In the genomic region with DNA sequence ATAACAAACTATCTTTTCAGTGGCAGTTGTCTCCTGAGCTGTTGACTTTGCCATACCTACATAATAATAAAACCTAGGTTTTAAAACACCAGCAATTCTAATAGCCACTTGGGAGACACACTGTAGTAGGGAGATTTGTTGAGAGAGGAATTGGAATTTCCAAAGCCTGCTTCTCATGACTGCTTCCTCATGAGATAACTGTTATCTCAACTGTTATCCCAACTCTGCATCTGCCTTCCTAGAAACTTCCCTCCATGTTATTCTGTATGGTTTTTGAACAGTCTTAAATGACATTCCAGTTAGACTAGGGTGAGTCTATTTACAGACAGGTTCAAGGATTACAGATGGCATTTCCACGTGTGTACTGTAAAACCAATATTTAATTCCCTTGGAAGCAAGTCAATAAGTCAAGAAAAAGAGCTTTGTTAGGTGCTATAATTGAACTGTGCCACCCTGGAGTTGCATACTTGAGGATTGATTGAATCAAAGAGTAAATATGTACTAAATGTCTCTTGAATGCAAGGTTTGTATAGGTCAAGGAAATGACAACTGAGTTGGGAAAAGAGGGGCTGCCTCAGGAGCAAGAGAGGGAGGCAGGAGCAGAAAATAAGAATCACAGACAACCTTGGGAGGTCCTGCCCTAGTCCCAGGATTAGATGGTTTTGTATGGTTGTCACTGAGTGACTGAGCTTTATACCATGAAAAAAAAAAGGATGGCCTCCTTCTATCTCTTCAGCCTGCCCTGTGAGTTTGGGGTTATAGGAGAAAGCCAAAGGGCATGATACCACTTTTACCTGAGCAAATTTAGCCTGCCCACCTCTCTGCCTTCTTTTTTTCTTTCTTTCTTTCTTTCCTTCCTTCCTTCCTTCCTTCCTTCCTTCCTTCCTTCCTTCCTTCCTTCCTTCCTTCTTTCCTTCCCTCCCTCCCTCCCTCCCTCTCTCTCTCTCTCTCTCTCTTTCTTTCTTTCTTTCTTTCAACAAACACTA, we compare ENCODE assay signal across 12 cellular contexts.
"Had no signal": no experiment of that assay in that cellular context is flagged by ENCODE, and none has a peak within 500 bp of the region (broad histone marks: within the 10 kb centered on the region; RNA-seq: fewer than 3 reads in every experiment).

No MANE protein-coding gene starts in this region.

- H3K4me1 Mint-ChIP-seq: neural progenitor cell; stimulated activated effector memory CD8-positive, alpha-beta T cell treated with anti-CD3 and anti-CD28 coated beads, Interleukin-12 subunit alpha, Interleukin-12 subunit beta, amount 100 ng/mL, for 72 hours had no signal

- H3K9me3 Mint-ChIP-seq: activated CD4-positive, alpha-beta memory T cell treated with anti-CD3 and anti-CD28 coated beads for 36 hours; activated T-cell treated with anti-CD3 and anti-CD28 coated beads, Interleukin-2, amount 50 U/mL, for 4 hours; neural progenitor cell; stimulated activated effector memory CD8-positive, alpha-beta T cell treated with anti-CD3 and anti-CD28 coated beads, Interleukin-12 subunit alpha, Interleukin-12 subunit beta, amount 100 ng/mL, for 72 hours had no signal

- H3K27ac ChIP-seq: neural progenitor cell, parathyroid adenoma, upper lobe of right lung had no signal

- H3K27me3 Mint-ChIP-seq: activated CD4-positive, alpha-beta memory T cell treated with anti-CD3 and anti-CD28 coated beads for 36 hours; activated naive CD8-positive, alpha-beta T cell had no signal

- H3K27ac Mint-ChIP-seq: activated CD4-positive, alpha-beta memory T cell treated with anti-CD3 and anti-CD28 coated beads for 36 hours; activated naive CD8-positive, alpha-beta T cell; neural progenitor cell; stimulated activated effector memory CD8-positive, alpha-beta T cell treated with anti-CD3 and anti-CD28 coated beads, Interleukin-12 subunit alpha, Interleukin-12 subunit beta, amount 100 ng/mL, for 72 hours had no signal

- H3K4me1 ChIP-seq: neural progenitor cell, parathyroid adenoma, upper lobe of right lung had no signal

- FAIRE-seq: small intestine had no signal

- H3K4me3 Mint-ChIP-seq: activated CD4-positive, alpha-beta memory T cell treated with anti-CD3 and anti-CD28 coated beads for 36 hours; activated naive CD8-positive, alpha-beta T cell; activated T-cell treated with anti-CD3 and anti-CD28 coated beads, Interleukin-2, amount 50 U/mL, for 4 hours; neural progenitor cell; stimulated activated effector memory CD8-positive, alpha-beta T cell treated with anti-CD3 and anti-CD28 coated beads, Interleukin-12 subunit alpha, Interleukin-12 subunit beta, amount 100 ng/mL, for 72 hours had no signal

- H2AFZ ChIP-seq: neural progenitor cell, parathyroid adenoma had no signal

- ATAC-seq: activated T-cell treated with anti-CD3 and anti-CD28 coated beads, Interleukin-2, amount 50 U/mL, for 4 hours; esophagus mucosa; stimulated activated effector memory CD8-positive, alpha-beta T cell treated with anti-CD3 and anti-CD28 coated beads, Interleukin-12 subunit alpha, Interleukin-12 subunit beta, amount 100 ng/mL, for 72 hours; upper lobe of right lung had no signal

- H3K4me3 ChIP-seq: neural progenitor cell, upper lobe of right lung had no signal

- H3K9ac ChIP-seq: neural progenitor cell, parathyroid adenoma had no signal

- H3K4me2 ChIP-seq: neural progenitor cell had no signal

- DNase-seq: activated CD4-positive, alpha-beta memory T cell treated with anti-CD3 and anti-CD28 coated beads for 36 hours; activated CD4-positive, alpha-beta T cell treated with anti-CD3 and anti-CD28 coated beads for 1 hour; activated gamma-delta T cell; activated T-cell treated with anti-CD3 and anti-CD28 coated beads, Interleukin-2, amount 50 U/mL, for 4 hours; small intestine; substantia nigra; upper lobe of right lung had no signal

- H3K9me3 ChIP-seq: upper lobe of right lung had no signal

- H3K36me3 Mint-ChIP-seq: activated naive CD8-positive, alpha-beta T cell; neural progenitor cell had no signal

- H3K27me3 ChIP-seq: neural progenitor cell, upper lobe of right lung had no signal

- H3K36me3 ChIP-seq: neural progenitor cell had no signal
